Comparison of ENCODE assay signal across 9 cellular contexts in the genomic region with DNA sequence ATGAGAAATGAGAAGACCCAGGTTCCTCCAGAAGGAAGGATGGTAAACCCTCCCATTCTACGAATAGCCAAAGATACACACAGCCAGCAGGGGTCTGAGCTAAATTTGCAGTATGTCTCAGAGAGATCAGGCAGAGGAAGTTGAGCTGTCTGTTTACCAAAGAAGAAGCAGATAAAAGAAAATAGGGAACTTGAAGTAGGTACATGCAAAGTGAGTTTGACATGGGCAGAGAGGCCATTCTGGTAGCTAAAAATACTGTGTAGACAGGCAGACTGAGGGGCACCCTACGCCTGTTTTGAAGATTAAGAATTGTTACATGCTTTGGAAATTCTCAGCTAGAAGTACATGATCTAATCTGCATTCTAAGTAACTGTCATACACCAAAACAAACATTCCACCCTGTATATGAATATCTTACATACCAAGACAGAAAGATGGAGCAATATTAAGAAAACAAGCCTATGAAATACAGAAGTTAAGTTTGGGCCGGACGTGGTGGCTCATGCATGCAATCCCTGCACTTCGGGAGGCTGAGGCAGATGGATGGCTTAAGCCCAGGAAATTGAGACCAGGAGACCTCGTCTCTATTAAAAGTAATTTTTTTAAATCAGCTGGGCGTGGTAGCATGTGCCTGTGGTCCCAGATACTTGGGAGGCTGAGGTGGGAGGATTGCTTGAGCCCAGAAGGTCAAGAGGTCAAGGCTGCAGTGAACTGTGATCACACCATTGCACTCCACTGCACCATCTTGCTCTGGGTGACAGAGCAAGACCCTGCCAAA.
A peak's percentile ranks its signal among the peaks of the same experiment; 100 is the strongest.
DNase-seq lines count a peak whose midpoint lies in the region; ATAC-seq, FAIRE-seq and TF ChIP-seq lines count a peak whose summit lies in the region.
"Had no signal": no experiment of that assay in that cellular context is flagged by ENCODE, and none has a peak within 500 bp of the region (broad histone marks: within the 10 kb centered on the region; RNA-seq: fewer than 3 reads in every experiment).

No MANE protein-coding gene starts in this region.

- H3K27ac ChIP-seq in colonic mucosa: peak overlapping the region; percentile 12
- peak overlapping the region in 1 of 2 donors; percentile 49 for H3K27ac ChIP-seq in small intestine (ENCODE audit: low read depth in 1 of 2, low read length in 1 of 2)
- H3K27ac ChIP-seq: 22Rv1 had no signal

- WGBS in small intestine, 3 donors: 61 to 83% (median 73%) methylated on average over 7 of the region's 7 CpGs

- intact Hi-C loops in colonic mucosa (cut with DNase I): no loop called here

- FAIRE-seq in small intestine (lab: Jason Lieb, UNC): no peak

- H3K27me3 ChIP-seq in colonic mucosa: no peaks in the 10 kb centered on the region
- H3K27me3 ChIP-seq in small intestine (ENCODE audit: control insufficient read depth in 2 of 2, insufficient read depth in 2 of 2, low read length in 2 of 2): no peaks in the 10 kb centered on the region

- peak overlapping the region; percentile 14 for H3K4me3 Mint-ChIP-seq in T-helper 1 cell treated with Interleukin-12 subunit alpha and Interleukin-12 subunit beta and Interleukin-4 antibody, amounts not matched to agents 30 μg/mL and 1 μg/mL, for 36 hours

- H3K4me1 Mint-ChIP-seq in T-helper 1 cell treated with Interleukin-12 subunit alpha and Interleukin-12 subunit beta and Interleukin-4 antibody, amounts not matched to agents 30 μg/mL and 1 μg/mL, for 36 hours (ENCODE audit: low read depth): peaks cover 44% of the 10 kb centered on the region

- ATAC-seq in HG02610 (IDR thresholded peaks at IDR 0.05; ENCODE audit: unreplicated experiment): peak; percentile 82

- DNase-seq in T-helper 1 cell (no peak), NCI-H69 (lab: John Stamatoyannopoulos, UW) (peak; percentile 28), colonic mucosa (no peak), stromal cell of bone marrow (ENCODE audit: low read depth) (peak; percentile 16), NCI-H345 treated with DMSO at 0.1 percent for 48 hours (lab: John Stamatoyannopoulos, UW; ENCODE audit: unreplicated experiment) (no peak), small intestine (no peak)

- H3K27ac Mint-ChIP-seq in T-helper 1 cell treated with Interleukin-12 subunit alpha and Interleukin-12 subunit beta and Interleukin-4 antibody, amounts not matched to agents 30 μg/mL and 1 μg/mL, for 36 hours: peak overlapping the region; percentile 65

- no peaks in the 10 kb centered on the region for H3K9me3 Mint-ChIP-seq in T-helper 1 cell treated with Interleukin-12 subunit alpha and Interleukin-12 subunit beta and Interleukin-4 antibody, amounts not matched to agents 30 μg/mL and 1 μg/mL, for 36 hours

- H3K9ac ChIP-seq in colonic mucosa (ENCODE audit: low read depth in 2 of 2, low read length in 2 of 2): no peak overlapping the region

- H3K9me3 ChIP-seq in colonic mucosa (no peaks in the 10 kb centered on the region), small intestine (ENCODE audit: control insufficient read depth, low read depth) (no peaks in the 10 kb centered on the region)

- no peak for TF ChIP-seq CTCF in colonic mucosa (IDR thresholded peaks at IDR 0.05)

- no peaks in the 10 kb centered on the region for H3K27me3 Mint-ChIP-seq in T-helper 1 cell treated with Interleukin-12 subunit alpha and Interleukin-12 subunit beta and Interleukin-4 antibody, amounts not matched to agents 30 μg/mL and 1 μg/mL, for 36 hours (ENCODE audit: low read depth)

- H3K4me3 ChIP-seq in colonic mucosa: no peak overlapping the region
- H3K4me3 ChIP-seq in small intestine (ENCODE audit: low read depth in 1 of 2, low read length in 2 of 2): no peak overlapping the region

- H3K36me3 Mint-ChIP-seq in T-helper 1 cell treated with Interleukin-12 subunit alpha and Interleukin-12 subunit beta and Interleukin-4 antibody, amounts not matched to agents 30 μg/mL and 1 μg/mL, for 36 hours (ENCODE audit: low read depth): peaks cover 21% of the 10 kb centered on the region

- H3K4me1 ChIP-seq in colonic mucosa (no peaks in the 10 kb centered on the region), small intestine (ENCODE audit: control insufficient read depth in 2 of 2, insufficient read depth in 1 of 2, low read depth in 1 of 2, low read length in 1 of 2) (peaks cover 4 to 5% of the 10 kb centered on the region in 2 donors)

- H3K36me3 ChIP-seq in colonic mucosa (no peaks in the 10 kb centered on the region), small intestine (ENCODE audit: control insufficient read depth in 2 of 2, insufficient read depth in 2 of 2, low read length in 2 of 2) (no peaks in the 10 kb centered on the region)

Comparison
In these comparisons a context has a peak if more than half of its experiments do, and no peak if none do; other contexts are left out.
1. DNase-seq: peak in NCI-H69 (single experiment) and stromal cell of bone marrow (single experiment); none in T-helper 1 cell (0 of 5), colonic mucosa (single experiment), NCI-H345 treated with DMSO at 0.1 percent for 48 hours (single experiment) and small intestine (single experiment).